34 cellular contexts compared by ENCODE assay signal in genomic region chr6:1878330-1878729, GRCh38.
"Had no signal": no experiment of that assay in that cellular context is flagged by ENCODE, and none has a peak within 500 bp of the region (broad histone marks: within the 10 kb centered on the region; RNA-seq: fewer than 3 reads in every experiment).

No MANE protein-coding gene starts in this region.

- DNase-seq: Karpas-422, Kasumi-1, MG63, MM.1S, MV-4-11, NCI-H1048, NCI-H1092, NCI-H1092 treated with DMSO at 0.1 percent for 48 hours, NCI-H1105, NCI-H1105 treated with DMSO at 0.1 percent for 48 hours, NCI-H1417, NCI-H1417 treated with DMSO at 0.1 percent for 48 hours, NCI-H1436, NCI-H1436 treated with DMSO at 0.1 percent for 48 hours, NCI-H146, NCI-H1694, NCI-H1694 treated with DMSO at 0.1 percent for 48 hours, NCI-H187, NCI-H187 treated with DMSO at 0.1 percent for 48 hours, NCI-H1930, NCI-H2029, NCI-H2029 treated with DMSO at 0.1 percent for 48 hours, NCI-H2081, NCI-H2081 treated with DMSO at 0.1 percent for 48 hours, NCI-H2107, NCI-H2171, NCI-H2171 treated with DMSO at 0.1 percent for 48 hours, NCI-H2227 treated with DMSO at 0.1 percent for 48 hours, NCI-H226, NCI-H345, NCI-H446, NCI-H446 treated with DMSO at 0.1 percent for 48 hours, NCI-H510A, NCI-H510A treated with DMSO at 0.1 percent for 48 hours had no signal

- H3K4me3 ChIP-seq: MG63 had no signal

- H3K27me3 ChIP-seq: MG63 had no signal

- H3K9me3 ChIP-seq: MG63 had no signal

- H3K36me3 ChIP-seq: MG63 had no signal
